24 cellular contexts compared by ENCODE assay signal in the genomic region with DNA sequence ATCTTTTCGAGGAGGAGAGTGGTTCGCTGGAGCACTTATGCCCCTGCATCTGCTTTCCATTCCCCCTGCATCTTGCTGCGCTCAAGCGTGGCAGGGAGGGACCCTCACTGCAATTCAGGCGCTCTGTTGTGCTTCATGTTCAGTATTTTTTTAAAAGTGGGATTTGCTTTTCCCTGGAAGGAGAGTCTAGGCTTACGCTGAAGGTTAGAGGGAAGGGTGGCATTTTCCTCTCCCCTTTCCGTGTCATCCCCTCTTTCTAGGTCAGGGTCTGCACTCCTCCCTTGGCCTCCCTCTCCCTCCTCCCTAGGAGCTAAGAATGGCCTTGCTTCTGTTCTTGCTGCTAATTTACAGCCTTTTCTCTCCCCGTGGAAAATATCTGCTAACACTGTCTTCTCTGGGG.
DNase-seq lines count a peak whose midpoint lies in the region; ATAC-seq, FAIRE-seq and TF ChIP-seq lines count a peak whose summit lies in the region.
"Had no signal": no experiment of that assay in that cellular context is flagged by ENCODE, and none has a peak within 500 bp of the region (broad histone marks: within the 10 kb centered on the region; RNA-seq: fewer than 3 reads in every experiment).

No MANE protein-coding gene starts in this region.

- H4K20me1 ChIP-seq in astrocyte (ENCODE audit: insufficient read depth, low read length) (no peaks in the 10 kb centered on the region), neural progenitor cell (ENCODE audit: low read depth) (no peaks in the 10 kb centered on the region)
- H4K20me1 ChIP-seq: BLaER1 treated with 17β-estradiol and CSF1 and Interleukin-3, amounts not matched to agents 10 nM and 100 nM had no signal

- intact Hi-C loops in uterus (cut with DNase I; ENCODE audit: low total_unique reads): no loop called here

- H3K4me1 ChIP-seq in astrocyte (ENCODE audit: insufficient read depth, low read length) (no peaks in the 10 kb centered on the region), neural progenitor cell (peaks cover 49% of the 10 kb centered on the region), uterus (no peaks in the 10 kb centered on the region)
- H3K4me1 ChIP-seq: Peyer's patch, right atrium auricular region had no signal

- peak overlapping the region; percentile 71 for H3K4me2 ChIP-seq in astrocyte (ENCODE audit: low read length)
- H3K4me2 ChIP-seq in neural progenitor cell: peak overlapping the region; percentile 59

- H3K9me3 ChIP-seq in astrocyte (ENCODE audit: insufficient read depth, low read depth, low read length) (no peaks in the 10 kb centered on the region), neural progenitor cell (ENCODE audit: low read depth) (no peaks in the 10 kb centered on the region), uterus (no peaks in the 10 kb centered on the region)
- H3K9me3 ChIP-seq: BLaER1 treated with 17β-estradiol and CSF1 and Interleukin-3, amounts not matched to agents 10 nM and 100 nM; mucosa of descending colon; Peyer's patch; right atrium auricular region had no signal

- peaks cover 17% of the 10 kb centered on the region for H3K27me3 Mint-ChIP-seq in activated T-cell treated with anti-CD3 and anti-CD28 coated beads, Interleukin-2, amount 50 U/mL, for 24 hours
- peaks cover 7% of the 10 kb centered on the region for H3K27me3 Mint-ChIP-seq in astrocyte (ENCODE audit: low read depth, unreplicated experiment)
- H3K27me3 Mint-ChIP-seq in neural progenitor cell (ENCODE audit: insufficient read depth, low read depth): peaks cover 7% of the 10 kb centered on the region
- H3K27me3 Mint-ChIP-seq: activated CD4-positive, alpha-beta memory T cell treated with anti-CD3 and anti-CD28 coated beads for 36 hours had no signal

- H3K4me3 Mint-ChIP-seq in activated T-cell treated with anti-CD3 and anti-CD28 coated beads, Interleukin-2, amount 50 U/mL, for 24 hours: peak overlapping the region; percentile 75
- H3K4me3 Mint-ChIP-seq in astrocyte (ENCODE audit: unreplicated experiment) (no peak overlapping the region), neural progenitor cell (no peak overlapping the region)
- H3K4me3 Mint-ChIP-seq: activated CD4-positive, alpha-beta memory T cell treated with anti-CD3 and anti-CD28 coated beads for 36 hours had no signal

- peak overlapping the region; percentile 34 for H3K4me3 ChIP-seq in Jurkat, Clone E6-1 (ENCODE audit: low read length)
- H3K4me3 ChIP-seq in astrocyte (ENCODE audit: insufficient read depth, low read depth, low read length) (no peak overlapping the region), neural progenitor cell (no peak overlapping the region), uterus (no peak overlapping the region)
- H3K4me3 ChIP-seq: BLaER1 treated with 17β-estradiol and CSF1 and Interleukin-3, amounts not matched to agents 10 nM and 100 nM; mucosa of descending colon; Peyer's patch; right atrium auricular region had no signal

- H3K27ac Mint-ChIP-seq in activated T-cell treated with anti-CD3 and anti-CD28 coated beads, Interleukin-2, amount 50 U/mL, for 24 hours: no peak overlapping the region
- H3K27ac Mint-ChIP-seq in astrocyte (ENCODE audit: unreplicated experiment) (no peak overlapping the region), neural progenitor cell (peak overlapping the region; percentile 51)
- H3K27ac Mint-ChIP-seq: activated CD4-positive, alpha-beta memory T cell treated with anti-CD3 and anti-CD28 coated beads for 36 hours; T-helper 2 cell treated with Interferon-gamma antibody and Interleukin-4, amounts not matched to agents 5 μg/mL and 100 μg/mL, for 36 hours had no signal

- H3K27me3 ChIP-seq in astrocyte (ENCODE audit: insufficient read depth, low read length): peaks cover 32% of the 10 kb centered on the region
- H3K27me3 ChIP-seq in neural progenitor cell: no peaks in the 10 kb centered on the region
- H3K27me3 ChIP-seq in uterus: peaks cover 0 to 12% of the 10 kb centered on the region in 2 donors
- H3K27me3 ChIP-seq: BLaER1 treated with 17β-estradiol and CSF1 and Interleukin-3, amounts not matched to agents 10 nM and 100 nM; Peyer's patch; right atrium auricular region had no signal

- no peak for ATAC-seq in GM21786 (IDR thresholded peaks at IDR 0.05; ENCODE audit: unreplicated experiment)
- ATAC-seq: HepG2, mucosa of descending colon had no signal

- no peaks in the 10 kb centered on the region for H3K36me3 Mint-ChIP-seq in activated T-cell treated with anti-CD3 and anti-CD28 coated beads, Interleukin-2, amount 50 U/mL, for 24 hours (ENCODE audit: low read depth)
- H3K36me3 Mint-ChIP-seq in astrocyte (ENCODE audit: low read depth, unreplicated experiment) (no peaks in the 10 kb centered on the region), neural progenitor cell (no peaks in the 10 kb centered on the region)
- H3K36me3 Mint-ChIP-seq: activated CD4-positive, alpha-beta memory T cell treated with anti-CD3 and anti-CD28 coated beads for 36 hours had no signal

- DNase-seq in activated T-cell treated with anti-CD3 and anti-CD28 coated beads, Interleukin-2, amount 50 U/mL, for 24 hours: no peak
- DNase-seq in activated T-cell treated with anti-CD3 and anti-CD28 coated beads for 4 hours (no peak), astrocyte (ENCODE audit: low read depth) (no peak), neural progenitor cell (ENCODE audit: low spot score) (no peak), uterus (no peak), CD1c-positive myeloid dendritic cell (ENCODE audit: extremely low spot score) (no peak)
- no peak for DNase-seq in Jurkat, Clone E6-1 (ENCODE audit: low read depth, low spot score)
- DNase-seq: activated CD4-positive, alpha-beta memory T cell treated with anti-CD3 and anti-CD28 coated beads for 36 hours; amniotic stem cell; dorsolateral prefrontal cortex; foreskin melanocyte; GF-D8; MM.1S; mucosa of descending colon; NCI-H226; Peyer's patch had no signal

- no peak for TF ChIP-seq POLR2A in uterus (IDR thresholded peaks at IDR 0.05)

- H3F3A ChIP-seq in neural progenitor cell (ENCODE audit: low read depth): peaks cover 26% of the 10 kb centered on the region

- H3K9ac ChIP-seq in astrocyte (ENCODE audit: low read length) (no peak overlapping the region), neural progenitor cell (no peak overlapping the region)
- H3K9ac ChIP-seq: BLaER1 treated with 17β-estradiol and CSF1 and Interleukin-3, amounts not matched to agents 10 nM and 100 nM had no signal

- no peaks in the 10 kb centered on the region for H3K79me2 ChIP-seq in astrocyte (ENCODE audit: insufficient read depth, low read length)
- no peaks in the 10 kb centered on the region for H3K79me2 ChIP-seq in neural progenitor cell (ENCODE audit: low read depth)

- H3K9me3 Mint-ChIP-seq in activated T-cell treated with anti-CD3 and anti-CD28 coated beads, Interleukin-2, amount 50 U/mL, for 24 hours: no peaks in the 10 kb centered on the region
- H3K9me3 Mint-ChIP-seq in astrocyte (ENCODE audit: unreplicated experiment): peaks cover 8% of the 10 kb centered on the region
- no peaks in the 10 kb centered on the region for H3K9me3 Mint-ChIP-seq in neural progenitor cell
- H3K9me3 Mint-ChIP-seq: activated CD4-positive, alpha-beta memory T cell treated with anti-CD3 and anti-CD28 coated beads for 36 hours; activated T-helper 1 cell treated with anti-CD3 and anti-CD28 coated beads, Interleukin-12 subunit alpha, Interleukin-12 subunit beta, Interleukin-2, Interleukin-4 antibody, amounts not matched to agents 30 ng/mL and 10 ng/mL and 1 ng/mL, durations not matched to agents 14 hours and 24 hours and 36 hours; T-helper 2 cell treated with Interferon-gamma antibody and Interleukin-4, amounts not matched to agents 5 μg/mL and 100 μg/mL, for 36 hours had no signal

- FAIRE-seq in astrocyte (lab: Jason Lieb, UNC): no peak
- FAIRE-seq: HepG2, islet of Langerhans had no signal

- no peaks in the 10 kb centered on the region for H3K36me3 ChIP-seq in astrocyte (ENCODE audit: insufficient read depth, low read length)
- H3K36me3 ChIP-seq in neural progenitor cell: no peaks in the 10 kb centered on the region
- H3K36me3 ChIP-seq in uterus: no peaks in the 10 kb centered on the region
- H3K36me3 ChIP-seq: BLaER1 treated with 17β-estradiol and CSF1 and Interleukin-3, amounts not matched to agents 10 nM and 100 nM; Peyer's patch; right atrium auricular region had no signal

- no peak for TF ChIP-seq CTCF in astrocyte (IDR thresholded peaks at IDR 0.05; ENCODE audit: insufficient read depth, low read depth, low read length)
- no peak for TF ChIP-seq CTCF in neural progenitor cell (IDR thresholded peaks at IDR 0.05)
- TF ChIP-seq CTCF in uterus (IDR thresholded peaks at IDR 0.05): no peak

- no peak overlapping the region for H3K27ac ChIP-seq in astrocyte (ENCODE audit: low read depth, low read length)
- H3K27ac ChIP-seq in neural progenitor cell: peak overlapping the region; percentile 76
- H3K27ac ChIP-seq in uterus: no peak overlapping the region
- H3K27ac ChIP-seq: BLaER1 treated with 17β-estradiol and CSF1 and Interleukin-3, amounts not matched to agents 10 nM and 100 nM; dorsolateral prefrontal cortex; epithelial cell of prostate; Peyer's patch; right atrium auricular region had no signal

- H2AFZ ChIP-seq in astrocyte (ENCODE audit: low read depth, low read length) (no peak overlapping the region), neural progenitor cell (replicated peaks) (no peak overlapping the region)

- peaks cover 41% of the 10 kb centered on the region for H3K4me1 Mint-ChIP-seq in activated T-cell treated with anti-CD3 and anti-CD28 coated beads, Interleukin-2, amount 50 U/mL, for 24 hours (ENCODE audit: low read depth)
- H3K4me1 Mint-ChIP-seq in astrocyte (ENCODE audit: low read depth, unreplicated experiment) (peaks cover 9% of the 10 kb centered on the region), neural progenitor cell (peaks cover 52% of the 10 kb centered on the region)
